1 cellular context compared by ENCODE assay signal in genomic region chr20:31573555-31574295, GRCh38.
A peak's percentile ranks its signal among the peaks of the same experiment; 100 is the strongest.
TF ChIP-seq lines count a peak whose summit lies in the region.

No MANE protein-coding gene starts in this region.

TF ChIP-seq in K562, 482 proteins besides CTCF, POLR2A, EP300 and RAD21 (continued from another document and continues in another):
- TF ChIP-seq ARID3B (CRISPR knock-in tag; IDR thresholded peaks at IDR 0.05; ENCODE audit: borderline replicate concordance) (no peak), PBX2 (CRISPR knock-in tag; IDR thresholded peaks at IDR 0.05; ENCODE audit: low read depth) (no peak), PBX2 (tag; conservative IDR thresholded peaks at IDR 0.05; ENCODE audit: low read depth) (no peak), CHAMP1 (IDR thresholded peaks at IDR 0.05) (no peak), E2F6 (IDR thresholded peaks at IDR 0.05; ENCODE audit: borderline replicate concordance in 1 of 2, extremely low read depth in 1 of 2, insufficient read depth in 1 of 2, insufficient read length in 1 of 2, low read depth in 1 of 2, low read length in 1 of 2, poor library complexity in 1 of 2, severe bottlenecking in 1 of 2) (peak in 1 of 2 experiments; percentile 4), MLLT1 (IDR thresholded peaks at IDR 0.05) (peak in 1 of 2 experiments; percentile 84; a peak in 3 of 4 replicates), ZEB2 (IDR thresholded peaks at IDR 0.05) (peak; percentile 34; the same call in 1 of the 2 replicates), GABPA (tag; conservative IDR thresholded peaks at IDR 0.05; ENCODE audit: low read depth) (no peak), NFE2L1 (tag; IDR thresholded peaks at IDR 0.05; ENCODE audit: borderline replicate concordance, low read depth) (no peak), ZNF699 (CRISPR knock-in tag; IDR thresholded peaks at IDR 0.05; ENCODE audit: insufficient replicate concordance) (no peak), HDAC2 (IDR thresholded peaks at IDR 0.05) (peak; percentile 76; the same call in 1 of the 2 replicates), HNRNPUL1 (IDR thresholded peaks at IDR 0.05; ENCODE audit: low read length) (no peak), ZNF324 (CRISPR knock-in tag; IDR thresholded peaks at IDR 0.05) (no peak), EGR1 (conservative IDR thresholded peaks at IDR 0.05) (no peak), ELF4 (CRISPR knock-in tag; IDR thresholded peaks at IDR 0.05) (peak; percentile 69; the same call in 1 of the 2 replicates), NR2C1 (IDR thresholded peaks at IDR 0.05) (no peak), NR2C1 (tag; IDR thresholded peaks at IDR 0.05) (no peak), TRIM25 (IDR thresholded peaks at IDR 0.05; ENCODE audit: borderline replicate concordance) (0 out of 2 replicates have a peak, but pooled peaks have one; percentile 43), GABPB1 (CRISPR knock-in tag; IDR thresholded peaks at IDR 0.05) (0 out of 2 replicates have a peak, but pooled peaks have one; percentile 51), CXXC5 (CRISPR knock-in tag; IDR thresholded peaks at IDR 0.05) (no peak), MITF (IDR thresholded peaks at IDR 0.05) (no peak), SMARCA4 (IDR thresholded peaks at IDR 0.05) (peak; percentile 65), ARID2 (IDR thresholded peaks at IDR 0.05) (peak; percentile 60), ZNF764 (CRISPR knock-in tag; IDR thresholded peaks at IDR 0.05; ENCODE audit: low read depth) (0 out of 2 replicates have a peak, but pooled peaks have one; percentile 33), SAP30 (IDR thresholded peaks at IDR 0.05; ENCODE audit: borderline replicate concordance, insufficient read depth, low read depth, low read length, poor library complexity, severe bottlenecking) (no peak), E2F8 (IDR thresholded peaks at IDR 0.05; ENCODE audit: low read depth, partially characterized antibody) (peak; percentile 56), ARID1B (IDR thresholded peaks at IDR 0.05) (no peak; the same call in 1 of the 2 replicates), STAT6 (CRISPR knock-in tag; IDR thresholded peaks at IDR 0.05) (peak; percentile 87; the same call in 1 of the 2 replicates), TBL1XR1 (IDR thresholded peaks at IDR 0.05; ENCODE audit: low read length in 2 of 2) (0 out of 4 replicates have a peak, but pooled peaks of 1 of the 2 experiments have one; percentile 17), RNF2 (IDR thresholded peaks at IDR 0.05) (no peak), CCAR2 (IDR thresholded peaks at IDR 0.05; ENCODE audit: low read depth, low read length) (no peak), NFRKB (IDR thresholded peaks at IDR 0.05; ENCODE audit: low read depth) (peak; percentile 75; the same call in 1 of the 2 replicates), SUPT5H (IDR thresholded peaks at IDR 0.05) (peak; percentile 5; the same call in 1 of the 2 replicates), MECOM (CRISPR knock-in tag; IDR thresholded peaks at IDR 0.05) (0 out of 2 replicates have a peak, but pooled peaks have one; percentile 38), PML (IDR thresholded peaks at IDR 0.05; ENCODE audit: low read length) (peak; percentile 14; the same call in 1 of the 2 replicates), ZNF639 (CRISPR knock-in tag; conservative IDR thresholded peaks at IDR 0.05 in 1 of 2, IDR thresholded peaks at IDR 0.05 in 1 of 2) (no peak)
